ENCODE assay signal across 25 cellular contexts in the genomic region with DNA sequence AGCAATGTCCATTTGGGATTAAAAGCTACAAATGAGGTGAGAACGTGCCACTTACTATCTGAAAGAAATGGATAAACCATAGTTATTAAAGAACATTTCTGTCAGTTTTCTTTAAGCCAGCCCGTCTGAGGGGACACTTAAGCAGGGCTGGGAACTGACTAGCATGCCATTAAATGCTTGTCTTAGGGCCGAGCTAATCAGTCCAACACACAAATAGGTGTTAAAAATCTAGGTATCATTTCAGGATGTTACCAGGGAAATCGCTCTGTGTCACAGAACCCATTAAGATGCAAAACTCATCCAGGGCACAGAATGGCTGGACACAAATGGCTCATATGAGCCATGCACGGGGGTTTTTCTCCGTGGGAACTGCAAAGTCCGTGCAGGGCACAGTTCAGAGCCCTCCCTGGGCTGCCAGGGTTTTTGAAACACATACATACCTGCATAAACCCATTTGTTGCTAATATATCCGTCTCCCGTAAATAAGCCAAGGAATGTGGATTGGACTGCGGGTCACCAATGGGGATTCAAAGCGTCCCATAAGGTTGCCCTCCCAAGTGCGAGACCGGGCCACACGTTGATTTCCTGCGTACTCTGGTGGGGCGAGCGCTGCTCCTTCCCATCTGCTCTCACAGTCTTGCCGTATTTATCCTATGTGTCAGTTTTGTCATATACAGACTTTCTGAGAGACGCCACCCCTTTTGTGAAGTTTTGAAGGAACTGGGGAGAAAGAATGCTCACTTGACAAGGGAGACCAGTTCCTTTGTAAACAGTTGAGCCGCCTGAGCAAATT. TPM values are rescaled to one million over a fixed set of nuclear protein-coding genes. Genes with fewer than 3 reads are reported as not detected.
DNase-seq lines count a peak whose midpoint lies in the region; ATAC-seq, FAIRE-seq and TF ChIP-seq lines count a peak whose summit lies in the region.
"Had no signal": no experiment of that assay in that cellular context is flagged by ENCODE, and none has a peak within 500 bp of the region (broad histone marks: within the 10 kb centered on the region; RNA-seq: fewer than 3 reads in every experiment).

No MANE protein-coding gene starts in this region.

- dilution Hi-C loops in endothelial cell of umbilical vein (cut with MboI; ENCODE audit: extremely low pct_ligation_motif_present, low sequenced_read_pairs), result no loop called here

- CTCF ChIA-PET in SK-N-SH (lab: Yijun Ruan, JAX) (interaction anchor here (0.6 kb wide), 1 partner anchor 50 kb away, joined by 3 read pairs; no protein-coding TSS in a partner anchor), endothelial cell of umbilical vein (lab: Charles Lee) (interaction anchor here (0.7 to 1.8 kb wide), 4 partner anchors 8 to 26 kb away, joined by 3 to 4 read pairs (median 3); no protein-coding TSS in a partner anchor)

- H3K9me3 ChIP-seq in SK-N-SH, result no peaks in the 10 kb centered on the region
- H3K9me3 ChIP-seq in endothelial cell of umbilical vein (replicated peaks; ENCODE audit: control insufficient read depth, insufficient read depth, low read length), result no peaks in the 10 kb centered on the region
- H3K9me3 ChIP-seq in upper lobe of left lung, result no peaks in the 10 kb centered on the region
- H3K9me3 ChIP-seq: BE2C had no signal

- H3K4me3 ChIP-seq in SK-N-SH (ENCODE audit: low read depth in 2 of 2, low read length in 1 of 2) (no peak overlapping the region), endothelial cell of umbilical vein (replicated peaks in 1 of 3; ENCODE audit: insufficient read depth in 1 of 3, low read depth in 1 of 3, low read length in 3 of 3) (peak overlapping the region in 1 of 3 experiments; percentile 25), upper lobe of left lung (no peak overlapping the region)

- H3K9ac ChIP-seq in SK-N-SH (no peak overlapping the region), endothelial cell of umbilical vein (replicated peaks; ENCODE audit: extremely low read depth, insufficient read depth, low read length) (no peak overlapping the region)

- 0 out of 2 replicates have a peak overlapping the region, but pooled peaks have one; percentile 18 for H2AFZ ChIP-seq in SK-N-SH (ENCODE audit: low read depth)
- H2AFZ ChIP-seq in endothelial cell of umbilical vein (ENCODE audit: low read depth, low read length), result no peak overlapping the region

- H3K27ac Mint-ChIP-seq in natural killer cell, result peak overlapping the region in 1 of 2 donors; percentile 48

- H4K20me1 ChIP-seq in SK-N-SH (ENCODE audit: insufficient read depth) (no peaks in the 10 kb centered on the region), endothelial cell of umbilical vein (replicated peaks; ENCODE audit: control insufficient read depth, extremely low read depth, insufficient read depth, low read length) (no peaks in the 10 kb centered on the region)

- no peak for TF ChIP-seq POLR2A in endothelial cell of umbilical vein (IDR thresholded peaks at IDR 0.05; ENCODE audit: low read depth, low read length)
- TF ChIP-seq POLR2A in upper lobe of left lung (IDR thresholded peaks at IDR 0.05), result no peak

- intact Hi-C loops in endothelial cell of umbilical vein (cut with micrococcal nuclease) (loop anchor here (10.0 kb wide), 1 partner anchor 650 kb away; no protein-coding TSS in a partner anchor), natural killer cell (cut with micrococcal nuclease) (no loop called here)

- TF ChIP-seq RAD21 in SK-N-SH (IDR thresholded peaks at IDR 0.05; ENCODE audit: low read length), result no peak

- peaks cover 8% of the 10 kb centered on the region for H3K36me3 Mint-ChIP-seq in natural killer cell
- H3K36me3 Mint-ChIP-seq: IgD-negative memory B cell had no signal

- H3K36me3 ChIP-seq in SK-N-SH (replicated peaks in 1 of 2; ENCODE audit: control insufficient read depth in 1 of 2, insufficient read depth in 2 of 2, low read length in 1 of 2) (no peaks in the 10 kb centered on the region), endothelial cell of umbilical vein (ENCODE audit: control insufficient read depth in 2 of 2, extremely low read depth in 1 of 2, insufficient read depth in 2 of 2, low read length in 2 of 2) (no peaks in the 10 kb centered on the region), upper lobe of left lung (no peaks in the 10 kb centered on the region)
- H3K36me3 ChIP-seq: BE2C had no signal

- H3K4me1 Mint-ChIP-seq in natural killer cell, result peaks cover 11 to 13% of the 10 kb centered on the region in 2 donors

- H3K4me1 ChIP-seq in SK-N-SH (ENCODE audit: control insufficient read depth in 1 of 2, insufficient read depth in 2 of 2, low read depth in 1 of 2, low read length in 1 of 2), result peaks cover 0 to 8% of the 10 kb centered on the region in 2 experiments; a peak in 2 of 4 replicates
- H3K4me1 ChIP-seq in endothelial cell of umbilical vein (ENCODE audit: control insufficient read depth, extremely low read depth, insufficient read depth, low read length), result peaks cover 6% of the 10 kb centered on the region
- peaks cover 2 to 10% (median 3%) of the 10 kb centered on the region in 4 donors for H3K4me1 ChIP-seq in upper lobe of left lung
- H3K4me1 ChIP-seq: BE2C had no signal

- H3K27me3 ChIP-seq in SK-N-SH (ENCODE audit: insufficient read depth), result peaks cover 4% of the 10 kb centered on the region; the same call in 1 of the 2 replicates
- H3K27me3 ChIP-seq in endothelial cell of umbilical vein (ENCODE audit: control insufficient read depth in 2 of 2, insufficient read depth in 2 of 2, low read length in 2 of 2), result peaks cover 48 to 62% of the 10 kb centered on the region in 2 experiments
- H3K27me3 ChIP-seq in upper lobe of left lung, result peaks cover 0 to 51% (median 25%) of the 10 kb centered on the region in 4 donors

- H3K27ac ChIP-seq in SK-N-SH (ENCODE audit: low read depth in 2 of 2, low read length in 1 of 2) (no peak overlapping the region), endothelial cell of umbilical vein (ENCODE audit: insufficient read depth, low read depth, low read length) (no peak overlapping the region), upper lobe of left lung (no peak overlapping the region)
- H3K27ac ChIP-seq: RWPE1 had no signal

- BruUV-seq in endothelial cell of umbilical vein (replicated peaks; lab: Mats Ljungman, UMichigan), result no TSS peak

- no peaks in the 10 kb centered on the region for H3K9me1 ChIP-seq in endothelial cell of umbilical vein (replicated peaks; ENCODE audit: control insufficient read depth, extremely low read depth, insufficient read depth, low read length)

- no peaks in the 10 kb centered on the region for H3K79me2 ChIP-seq in SK-N-SH (ENCODE audit: insufficient read depth)
- no peaks in the 10 kb centered on the region for H3K79me2 ChIP-seq in endothelial cell of umbilical vein (ENCODE audit: control insufficient read depth, insufficient read depth, low read length)

- peak overlapping the region; percentile 21 for H3K4me3 Mint-ChIP-seq in natural killer cell
- H3K4me3 Mint-ChIP-seq: activated T-cell treated with anti-CD3 and anti-CD28 coated beads, Interleukin-2, amount 50 U/mL, for 4 hours; IgD-negative memory B cell had no signal

- WGBS in SK-N-SH (ENCODE audit: low lambda C conversion rate), result 75% methylated on average over 20 of the region's 20 CpGs
- 7 to 9% methylated on average over 20 of the region's 20 CpGs for WGBS in upper lobe of left lung, 2 donors

- H3F3A ChIP-seq in SK-N-SH (replicated peaks; ENCODE audit: insufficient read depth), result no peaks in the 10 kb centered on the region

- no peak for DNase-seq in SK-N-SH
- DNase-seq in HS-5 (ENCODE audit: low read depth), result peak; percentile 15
- DNase-seq in endothelial cell of umbilical vein (ENCODE audit: low read depth, low spot score), result peak; percentile 24
- DNase-seq in natural killer cell, result no peak
- no peak for DNase-seq in NCI-H526 treated with DMSO at 0.1 percent for 48 hours (lab: John Stamatoyannopoulos, UW)
- DNase-seq in upper lobe of left lung, result no peak
- DNase-seq: activated CD4-positive, CD25-positive, alpha-beta regulatory T cell treated with anti-CD3 and anti-CD28 coated beads, Interleukin-2, amount 50 U/mL, for 72 hours; activated T-cell treated with anti-CD3 and anti-CD28 coated beads, Interleukin-2, amount 50 U/mL, for 4 hours; BE2C; COR-L47; DND-41; effector CD4-positive, alpha-beta T cell; foreskin melanocyte; NCI-H1417; NCI-H2107; NCI-H510A treated with DMSO at 0.1 percent for 48 hours had no signal

- TF ChIP-seq EP300 in SK-N-SH (IDR thresholded peaks at IDR 0.05; ENCODE audit: borderline replicate concordance in 1 of 2, low read depth in 1 of 2, low read length in 1 of 2), result no peak
- TF ChIP-seq EP300 in upper lobe of left lung (IDR thresholded peaks at IDR 0.05), result no peak

- peaks cover 64 to 87% of the 10 kb centered on the region in 2 donors for H3K27me3 Mint-ChIP-seq in natural killer cell (ENCODE audit: low read depth in 2 of 2)

- no peaks in the 10 kb centered on the region for H3K9me2 ChIP-seq in SK-N-SH

- ATAC-seq in SK-N-SH treated with all-trans-retinoic acid at 6 μM for 48 hours, result no peak
- no peak for ATAC-seq in natural killer cell
- ATAC-seq in GM19463 (IDR thresholded peaks at IDR 0.05; ENCODE audit: unreplicated experiment), result no peak
- ATAC-seq in upper lobe of left lung (ENCODE audit: low FRiP score in 2 of 2), result no peak
- ATAC-seq: activated naive CD4-positive, alpha-beta T cell treated with anti-CD3 and anti-CD28 coated beads, Interleukin-2, amount 50 U/mL, for 72 hours; activated T-cell treated with anti-CD3 and anti-CD28 coated beads, Interleukin-2, amount 50 U/mL, for 4 hours had no signal

- H3K4me2 ChIP-seq in SK-N-SH (no peak overlapping the region), endothelial cell of umbilical vein (ENCODE audit: insufficient read depth, low read length) (peak overlapping the region; percentile 54)

- peak; percentile 37 for FAIRE-seq in endothelial cell of umbilical vein (lab: Jason Lieb, UNC)

- TF ChIP-seq CTCF in SK-N-SH (IDR thresholded peaks at IDR 0.05) (no peak), endothelial cell of umbilical vein (IDR thresholded peaks at IDR 0.05; ENCODE audit: extremely low read depth in 1 of 2, insufficient read depth in 1 of 2, low read depth in 1 of 2, low read length in 2 of 2) (no peak), natural killer cell (IDR thresholded peaks at IDR 0.05) (no peak), upper lobe of left lung (IDR thresholded peaks at IDR 0.05) (no peak)

- POLR2A ChIA-PET in SK-N-SH (lab: Yijun Ruan, JAX) (no interaction called here), endothelial cell of umbilical vein (lab: Charles Lee) (no interaction called here)

- H3K9me3 Mint-ChIP-seq in natural killer cell, result no peaks in the 10 kb centered on the region
- H3K9me3 Mint-ChIP-seq: activated naive CD4-positive, alpha-beta T cell treated with anti-CD3 and anti-CD28 coated beads, Interleukin-2, amount 50 U/mL, for 72 hours; activated T-cell treated with anti-CD3 and anti-CD28 coated beads, Interleukin-2, amount 50 U/mL, for 4 hours; IgD-negative memory B cell had no signal

RNA-seq across cellular contexts. Expression of a gene that starts 5.4 kb away (rescaled TPM):
- 0.75 and 1.3 TPM in 2 replicates for polyA plus RNA-seq in SK-N-SH (2012; rRNA removed)
- 0.51 and 0.77 TPM in 2 replicates for polyA plus RNA-seq in SK-N-SH (2012; cell fraction: cytosol; rRNA removed)
- 0.66 and 1.0 TPM in 2 replicates for polyA plus RNA-seq in SK-N-SH (2012; cell fraction: nucleus; rRNA removed)
- not detected in 2 replicates for total RNA-seq in endothelial cell of umbilical vein
- not detected in 2 replicates for polyA plus RNA-seq in endothelial cell of umbilical vein
- polyA plus RNA-seq in endothelial cell of umbilical vein (2011; cell fraction: cytosol; rRNA removed), result not detected in 2 replicates
- polyA plus RNA-seq in endothelial cell of umbilical vein (2011; cell fraction: nucleus; rRNA removed), result not detected in 2 replicates
- polyA plus RNA-seq in endothelial cell of umbilical vein (2012), result not detected in 2 replicates
- not detected in 2 replicates for polyA minus RNA-seq in endothelial cell of umbilical vein
- polyA minus RNA-seq in endothelial cell of umbilical vein (2011; cell fraction: cytosol; rRNA and poly(A)+ RNA removed), result not detected
- not detected in 2 replicates for polyA minus RNA-seq in endothelial cell of umbilical vein (2011; cell fraction: nucleus; rRNA and poly(A)+ RNA removed)
- 1 to 10 TPM in 1 of 3 donors, under 1 TPM in 2; 0.28 to 2.1 (median 0.77) TPM for total RNA-seq in natural killer cell
- total RNA-seq in upper lobe of left lung, result under 1 TPM in 1 of 6 donors, not detected in 5; 0.47 TPM
- total RNA-seq: A172; activated naive CD4-positive, alpha-beta T cell treated with anti-CD3 and anti-CD28 coated beads, Interleukin-2, amount 50 U/mL, for 72 hours; activated T-cell treated with anti-CD3 and anti-CD28 coated beads, Interleukin-2, amount 50 U/mL, for 4 hours; chondrocyte; renal cortical epithelial cell; ureter had no signal
- polyA plus RNA-seq: IgD-negative memory B cell had no signal

Comparison
In these comparisons a context has a peak if more than half of its experiments do, and no peak if none do; other contexts are left out.
1. DNase-seq: peak in HS-5 (single experiment) and endothelial cell of umbilical vein (single experiment); none in SK-N-SH (single experiment), natural killer cell (single experiment), NCI-H526 treated with DMSO at 0.1 percent for 48 hours (single experiment) and upper lobe of left lung (0 of 2).